16 cellular contexts compared by ENCODE assay signal in the genomic region with DNA sequence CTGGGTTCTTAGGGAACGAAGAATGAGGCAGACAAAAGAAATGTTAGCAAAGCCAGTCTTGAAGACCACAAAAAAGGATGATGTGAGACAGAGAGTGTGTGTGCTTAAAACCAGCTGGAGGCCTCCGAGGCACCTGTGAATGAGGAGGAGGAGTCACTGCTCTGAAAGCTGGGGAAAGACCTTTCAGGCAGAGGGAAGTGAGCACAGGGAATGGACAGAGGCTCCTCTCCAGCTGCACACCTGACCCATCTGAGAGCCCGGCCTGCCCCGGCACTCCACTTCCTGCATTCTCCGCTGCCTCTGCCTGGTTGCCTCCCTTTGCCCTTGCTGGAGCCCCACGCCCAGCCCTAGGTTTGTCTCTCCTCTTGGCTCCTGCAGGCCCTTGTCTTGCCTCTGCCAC. TPM values are rescaled to one million over a fixed set of nuclear protein-coding genes. Genes with fewer than 3 reads are reported as not detected.
A peak's percentile ranks its signal among the peaks of the same experiment; 100 is the strongest.
DNase-seq lines count a peak whose midpoint lies in the region; ATAC-seq and TF ChIP-seq lines count a peak whose summit lies in the region.
"Had no signal": no experiment of that assay in that cellular context is flagged by ENCODE, and none has a peak within 500 bp of the region (broad histone marks: within the 10 kb centered on the region; RNA-seq: fewer than 3 reads in every experiment).

No MANE protein-coding gene starts in this region.

- H3K27ac ChIP-seq in RWPE1 = peak overlapping the region; percentile 33; the same call in 1 of the 2 replicates
- peak overlapping the region; percentile 82 for H3K27ac ChIP-seq in neural cell (ENCODE audit: low read length)
- H3K27ac ChIP-seq: psoas muscle had no signal

- no peaks in the 10 kb centered on the region for H3K9me3 Mint-ChIP-seq in progenitor cell of endocrine pancreas (ENCODE audit: low read depth)
- H3K9me3 Mint-ChIP-seq: HFFc6, nephron had no signal

- DNase-seq in NCI-H1417 (lab: John Stamatoyannopoulos, UW) = peak; percentile 10 to 38 (median 31)
- DNase-seq in NCI-H1417 treated with DMSO at 0.1 percent for 48 hours (lab: John Stamatoyannopoulos, UW) = no peak
- peak; percentile 91 for DNase-seq in Jurkat, Clone E6-1 (ENCODE audit: low read depth, low spot score)
- no peak for DNase-seq in RWPE1 (ENCODE audit: low spot score)
- DNase-seq in progenitor cell of endocrine pancreas (ENCODE audit: low spot score, unreplicated experiment) = no peak
- no peak for DNase-seq in lower leg skin (ENCODE audit: low spot score in 2 of 2)
- DNase-seq: C1 segment of cervical spinal cord, HFFc6, hippocampal formation, IMR-90, mesenchymal stem cell had no signal

- WGBS in lower leg skin, 2 donors = 79 to 81% methylated on average over 6 of the region's 6 CpGs

- intact Hi-C loops in lower leg skin (cut with DNase I; ENCODE audit: low total_unique reads) = no loop called here

- no peak for TF ChIP-seq RAD21 in neural cell (conservative IDR thresholded peaks at IDR 0.05)

- peak overlapping the region; percentile 24 for H3K9ac ChIP-seq in neural cell (ENCODE audit: low read length)

- TF ChIP-seq CTCF in RWPE1 (conservative IDR thresholded peaks at IDR 0.05; ENCODE audit: low read depth) (no peak), neural cell (IDR thresholded peaks at IDR 0.05; ENCODE audit: poor library complexity, severe bottlenecking) (no peak), progenitor cell of endocrine pancreas (IDR thresholded peaks at IDR 0.05; ENCODE audit: unreplicated experiment) (no peak), lower leg skin (IDR thresholded peaks at IDR 0.05) (no peak)

- H3K27ac Mint-ChIP-seq in progenitor cell of endocrine pancreas = no peak overlapping the region
- H3K27ac Mint-ChIP-seq: HFFc6, nephron had no signal

- peaks cover 3% of the 10 kb centered on the region for H3K36me3 Mint-ChIP-seq in progenitor cell of endocrine pancreas (ENCODE audit: insufficient read depth)

- ATAC-seq in HG02840 (IDR thresholded peaks at IDR 0.05; ENCODE audit: low FRiP score, unreplicated experiment) = no peak
- ATAC-seq: activated CD4-positive, CD25-positive, alpha-beta regulatory T cell treated with anti-CD3 and anti-CD28 coated beads, Interleukin-2, amount 50 U/mL, for 24 hours had no signal

- no peaks in the 10 kb centered on the region for H3K9me3 ChIP-seq in neural cell (ENCODE audit: low read length)
- H3K9me3 ChIP-seq: psoas muscle had no signal

- CTCF ChIA-PET in RWPE1 (lab: Yijun Ruan, JAX) = interaction anchor here (0.6 to 3.5 kb wide), 6 partner anchors 13 to 142 kb away, joined by 3 to 32 read pairs (median 6); no protein-coding TSS in a partner anchor

- H3K27me3 Mint-ChIP-seq in progenitor cell of endocrine pancreas = no peaks in the 10 kb centered on the region

- POLR2A ChIA-PET in RWPE1 (lab: Yijun Ruan, JAX; ENCODE audit: low non-redundant PET) = no interaction called here

- no peak for TF ChIP-seq EP300 in neural cell (conservative IDR thresholded peaks at IDR 0.05; ENCODE audit: poor library complexity, severe bottlenecking)

- no peak overlapping the region for H3K4me3 ChIP-seq in Jurkat, Clone E6-1 (ENCODE audit: low read length)
- no peak overlapping the region for H3K4me3 ChIP-seq in neural cell (ENCODE audit: low read length)
- no peak overlapping the region for H3K4me3 ChIP-seq in lower leg skin (ENCODE audit: low read depth, poor library complexity, severe bottlenecking)
- H3K4me3 ChIP-seq: psoas muscle had no signal

- H3K9me2 ChIP-seq in neural cell (ENCODE audit: insufficient read depth, low read length) = no peaks in the 10 kb centered on the region

- H3K27me3 ChIP-seq in neural cell (ENCODE audit: insufficient read depth, low read depth, low read length) = no peaks in the 10 kb centered on the region

- no peak overlapping the region for H3K4me3 Mint-ChIP-seq in progenitor cell of endocrine pancreas (ENCODE audit: low read depth)
- H3K4me3 Mint-ChIP-seq: HFFc6, nephron had no signal

- no peaks in the 10 kb centered on the region for H4K20me1 ChIP-seq in neural cell (ENCODE audit: insufficient read depth)

- no peak for TF ChIP-seq POLR2A in lower leg skin (IDR thresholded peaks at IDR 0.05)

- H3F3A ChIP-seq in neural cell (ENCODE audit: insufficient read depth, low read length, poor library complexity, severe bottlenecking) = no peaks in the 10 kb centered on the region

- no peak overlapping the region for H2AFZ ChIP-seq in neural cell (ENCODE audit: low read depth, low read length)

- H3K4me2 ChIP-seq in neural cell (ENCODE audit: low read length) = no peak overlapping the region

- no peaks in the 10 kb centered on the region for H3K4me1 Mint-ChIP-seq in progenitor cell of endocrine pancreas (ENCODE audit: low read depth)

- no peaks in the 10 kb centered on the region for H3K79me2 ChIP-seq in neural cell (replicated peaks; ENCODE audit: insufficient read depth, low read length)

- H3K36me3 ChIP-seq in neural cell (ENCODE audit: insufficient read depth, low read length) = no peaks in the 10 kb centered on the region

TF ChIP-seq in neural cell, 6 proteins besides CTCF, POLR2A, EP300 and RAD21:
- TF ChIP-seq TAF1 (IDR thresholded peaks at IDR 0.05; ENCODE audit: low read depth) (no peak), SMC3 (conservative IDR thresholded peaks at IDR 0.05; ENCODE audit: poor library complexity) (no peak), MXI1 (conservative IDR thresholded peaks at IDR 0.05; ENCODE audit: poor library complexity, severe bottlenecking) (no peak), POLR2AphosphoS5 (IDR thresholded peaks at IDR 0.05) (no peak), EZH2 (IDR thresholded peaks at IDR 0.05; ENCODE audit: borderline replicate concordance, insufficient read depth, low read length, poor library complexity, severe bottlenecking) (no peak)
- TF ChIP-seq, protein P1, sequence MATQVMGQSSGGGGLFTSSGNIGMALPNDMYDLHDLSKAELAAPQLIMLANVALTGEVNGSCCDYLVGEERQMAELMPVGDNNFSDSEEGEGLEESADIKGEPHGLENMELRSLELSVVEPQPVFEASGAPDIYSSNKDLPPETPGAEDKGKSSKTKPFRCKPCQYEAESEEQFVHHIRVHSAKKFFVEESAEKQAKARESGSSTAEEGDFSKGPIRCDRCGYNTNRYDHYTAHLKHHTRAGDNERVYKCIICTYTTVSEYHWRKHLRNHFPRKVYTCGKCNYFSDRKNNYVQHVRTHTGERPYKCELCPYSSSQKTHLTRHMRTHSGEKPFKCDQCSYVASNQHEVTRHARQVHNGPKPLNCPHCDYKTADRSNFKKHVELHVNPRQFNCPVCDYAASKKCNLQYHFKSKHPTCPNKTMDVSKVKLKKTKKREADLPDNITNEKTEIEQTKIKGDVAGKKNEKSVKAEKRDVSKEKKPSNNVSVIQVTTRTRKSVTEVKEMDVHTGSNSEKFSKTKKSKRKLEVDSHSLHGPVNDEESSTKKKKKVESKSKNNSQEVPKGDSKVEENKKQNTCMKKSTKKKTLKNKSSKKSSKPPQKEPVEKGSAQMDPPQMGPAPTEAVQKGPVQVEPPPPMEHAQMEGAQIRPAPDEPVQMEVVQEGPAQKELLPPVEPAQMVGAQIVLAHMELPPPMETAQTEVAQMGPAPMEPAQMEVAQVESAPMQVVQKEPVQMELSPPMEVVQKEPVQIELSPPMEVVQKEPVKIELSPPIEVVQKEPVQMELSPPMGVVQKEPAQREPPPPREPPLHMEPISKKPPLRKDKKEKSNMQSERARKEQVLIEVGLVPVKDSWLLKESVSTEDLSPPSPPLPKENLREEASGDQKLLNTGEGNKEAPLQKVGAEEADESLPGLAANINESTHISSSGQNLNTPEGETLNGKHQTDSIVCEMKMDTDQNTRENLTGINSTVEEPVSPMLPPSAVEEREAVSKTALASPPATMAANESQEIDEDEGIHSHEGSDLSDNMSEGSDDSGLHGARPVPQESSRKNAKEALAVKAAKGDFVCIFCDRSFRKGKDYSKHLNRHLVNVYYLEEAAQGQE (IDR thresholded peaks at IDR 0.05; ENCODE audit: borderline replicate concordance) = no peak
TF ChIP-seq in neural cell: peak in this region for 0.

RNA-seq across cellular contexts. Expression of a gene that starts 55.2 kb away (rescaled TPM):
- 241 TPM for polyA plus RNA-seq in Jurkat, Clone E6-1 (2012; ENCODE audit: insufficient read depth, insufficient read length)
- polyA plus RNA-seq in neural cell = 22.5 and 25.9 TPM in 2 replicates
- 11.7 and 20.0 TPM in 2 replicates for polyA minus RNA-seq in neural cell
- total RNA-seq in progenitor cell of endocrine pancreas = 85.0 and 98.9 TPM in 2 replicates
- 100 to 1,000 TPM in 2 of 4 donors, 10 to 100 TPM in 2; 54.3 to 146 (median 102) TPM for total RNA-seq in lower leg skin

Comparison
In these comparisons a context has a peak if more than half of its experiments do, and no peak if none do; other contexts are left out.
1. DNase-seq: peak in NCI-H1417 (3 of 3) and Jurkat, Clone E6-1 (single experiment); none in NCI-H1417 treated with DMSO at 0.1 percent for 48 hours (single experiment), RWPE1 (single experiment), progenitor cell of endocrine pancreas (single experiment) and lower leg skin (0 of 2).